ENCODE assay signal across 17 cellular contexts in the genomic region with DNA sequence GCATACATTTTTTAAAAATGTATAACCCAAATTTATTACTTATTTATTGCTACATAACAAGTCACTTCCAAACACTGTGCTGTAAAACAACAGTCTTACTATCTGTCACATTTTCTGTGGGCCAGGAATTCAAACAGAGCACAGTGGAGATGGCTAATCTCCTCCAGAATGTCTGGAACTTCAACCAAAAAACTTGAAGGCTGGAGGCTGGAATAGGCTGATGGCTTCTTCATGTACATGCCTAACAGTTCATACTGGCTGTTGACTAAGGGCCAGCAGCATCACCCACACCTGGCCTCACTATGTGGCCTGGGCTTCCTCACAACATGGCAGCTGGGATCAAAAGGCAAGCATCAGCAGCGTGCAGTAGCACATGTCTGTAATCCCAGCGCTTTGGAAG.
DNase-seq lines count a peak whose midpoint lies in the region; FAIRE-seq and TF ChIP-seq lines count a peak whose summit lies in the region.
"Had no signal": no experiment of that assay in that cellular context is flagged by ENCODE, and none has a peak within 500 bp of the region (broad histone marks: within the 10 kb centered on the region; RNA-seq: fewer than 3 reads in every experiment).

No MANE protein-coding gene starts in this region.

- DNase-seq in GM23248 (peak; percentile 8), endothelial cell of umbilical vein (ENCODE audit: low read depth, low spot score) (no peak), mesenchymal stem cell (no peak), uterus (no peak), osteoblast (ENCODE audit: insufficient read length, low spot score, missing footprints) (no peak), BE2C (no peak), NOMO-1 (lab: John Stamatoyannopoulos, UW; ENCODE audit: unreplicated experiment in 2 of 2) (no peak), NCI-H2227 (lab: John Stamatoyannopoulos, UW; ENCODE audit: unreplicated experiment) (no peak)
- DNase-seq: ACHN; CD4-positive, alpha-beta memory T cell; DMS153; DMS79; GF-D8 had no signal

- TF ChIP-seq CTCF in endothelial cell of umbilical vein (IDR thresholded peaks at IDR 0.05; ENCODE audit: extremely low read depth in 1 of 2, insufficient read depth in 1 of 2, low read depth in 1 of 2, low read length in 2 of 2) (no peak), uterus (IDR thresholded peaks at IDR 0.05) (no peak), osteoblast (IDR thresholded peaks at IDR 0.05; ENCODE audit: extremely low read depth, low read depth, low read length) (no peak), BE2C (IDR thresholded peaks at IDR 0.05; ENCODE audit: low read depth, low read length) (no peak)

- peaks cover 11% of the 10 kb centered on the region; the same call in 1 of the 2 replicates for H3F3A ChIP-seq in GM23248 (ENCODE audit: insufficient read depth)

- TF ChIP-seq POLR2A in endothelial cell of umbilical vein (IDR thresholded peaks at IDR 0.05; ENCODE audit: low read depth, low read length) (no peak), uterus (IDR thresholded peaks at IDR 0.05) (no peak)

- no peak overlapping the region for H4K91ac ChIP-seq in mesenchymal stem cell (ENCODE audit: low read length)

- no peak overlapping the region for H2BK12ac ChIP-seq in mesenchymal stem cell (ENCODE audit: low read length in 2 of 2)

- no peak overlapping the region for H4K8ac ChIP-seq in mesenchymal stem cell (ENCODE audit: low read length)

- peak overlapping the region in 1 of 2 experiments; percentile 65 for H3K14ac ChIP-seq in mesenchymal stem cell (ENCODE audit: low read length in 2 of 2)

- POLR2A ChIA-PET in endothelial cell of umbilical vein (lab: Charles Lee): no interaction called here

- no peaks in the 10 kb centered on the region for H4K20me1 ChIP-seq in GM23248 (ENCODE audit: insufficient read depth)
- no peaks in the 10 kb centered on the region for H4K20me1 ChIP-seq in endothelial cell of umbilical vein (replicated peaks; ENCODE audit: control insufficient read depth, extremely low read depth, insufficient read depth, low read length)
- no peaks in the 10 kb centered on the region for H4K20me1 ChIP-seq in osteoblast (ENCODE audit: insufficient read depth, low read length)
- H4K20me1 ChIP-seq: BLaER1 had no signal

- no peaks in the 10 kb centered on the region for H3K9me2 ChIP-seq in GM23248 (ENCODE audit: insufficient read depth)

- H3K9me1 ChIP-seq in endothelial cell of umbilical vein (replicated peaks; ENCODE audit: control insufficient read depth, extremely low read depth, insufficient read depth, low read length): no peaks in the 10 kb centered on the region

- no peaks in the 10 kb centered on the region for H3K36me3 ChIP-seq in GM23248 (ENCODE audit: low read depth)
- no peaks in the 10 kb centered on the region for H3K36me3 ChIP-seq in endothelial cell of umbilical vein (ENCODE audit: control insufficient read depth in 2 of 2, extremely low read depth in 1 of 2, insufficient read depth in 2 of 2, low read length in 2 of 2)
- no peaks in the 10 kb centered on the region for H3K36me3 ChIP-seq in mesenchymal stem cell (ENCODE audit: control insufficient read depth in 1 of 2, insufficient read depth in 2 of 2, low read depth in 1 of 2, low read length in 2 of 2)
- H3K36me3 ChIP-seq in uterus: no peaks in the 10 kb centered on the region
- no peaks in the 10 kb centered on the region for H3K36me3 ChIP-seq in osteoblast (ENCODE audit: insufficient read depth, low read length)
- no peaks in the 10 kb centered on the region for H3K36me3 ChIP-seq in BE2C
- H3K36me3 ChIP-seq: BLaER1, HAP-1 had no signal

- peaks cover 1% of the 10 kb centered on the region for H3K79me1 ChIP-seq in mesenchymal stem cell (replicated peaks; ENCODE audit: low read length, poor library complexity, severe bottlenecking)

- no peak overlapping the region for H2BK5ac ChIP-seq in mesenchymal stem cell (ENCODE audit: low read depth, low read length, poor library complexity, severe bottlenecking)

- peak overlapping the region; percentile 57 for H2AK5ac ChIP-seq in mesenchymal stem cell (ENCODE audit: low read length, severe bottlenecking)

- WGBS in GM23248 (ENCODE audit: low coverage in 1 of 2, low lambda C conversion rate in 2 of 2, missing lambda C conversion rate in 2 of 2), 2 experiments: 94 to 95% methylated on average over 2 of the region's 2 CpGs
- WGBS in mesenchymal stem cell: 96% methylated on average over 2 of the region's 2 CpGs

- no peak overlapping the region for H2AFZ ChIP-seq in GM23248
- no peak overlapping the region for H2AFZ ChIP-seq in endothelial cell of umbilical vein (ENCODE audit: low read depth, low read length)
- H2AFZ ChIP-seq in mesenchymal stem cell (ENCODE audit: low read depth, low read length): no peak overlapping the region
- no peak overlapping the region for H2AFZ ChIP-seq in osteoblast (ENCODE audit: low read length)

- H3K9ac ChIP-seq in GM23248 (no peak overlapping the region), endothelial cell of umbilical vein (replicated peaks; ENCODE audit: extremely low read depth, insufficient read depth, low read length) (no peak overlapping the region), mesenchymal stem cell (ENCODE audit: low read length) (peak overlapping the region; percentile 65)
- H3K9ac ChIP-seq: BLaER1 had no signal

- H3K4me1 ChIP-seq in GM23248 (ENCODE audit: insufficient read depth) (peaks cover 6% of the 10 kb centered on the region), endothelial cell of umbilical vein (ENCODE audit: control insufficient read depth, extremely low read depth, insufficient read depth, low read length) (peaks cover 15% of the 10 kb centered on the region), mesenchymal stem cell (ENCODE audit: control insufficient read depth, insufficient read depth, low read depth, low read length) (peaks cover 7% of the 10 kb centered on the region), uterus (no peaks in the 10 kb centered on the region), osteoblast (ENCODE audit: insufficient read depth, low read length) (peaks cover 15% of the 10 kb centered on the region), BE2C (peaks cover 4% of the 10 kb centered on the region)
- H3K4me1 ChIP-seq: HAP-1 had no signal

- no peak overlapping the region for H2BK120ac ChIP-seq in mesenchymal stem cell (ENCODE audit: low read depth, low read length)

- H3K4me2 ChIP-seq in GM23248 (ENCODE audit: unreplicated experiment) (no peak overlapping the region), endothelial cell of umbilical vein (ENCODE audit: insufficient read depth, low read length) (no peak overlapping the region), mesenchymal stem cell (ENCODE audit: low read length, poor library complexity, severe bottlenecking) (no peak overlapping the region), osteoblast (ENCODE audit: insufficient read depth, low read length) (no peak overlapping the region)
- H3K4me2 ChIP-seq: BLaER1 had no signal

- peak; percentile 52 for FAIRE-seq in endothelial cell of umbilical vein (lab: Jason Lieb, UNC)
- FAIRE-seq: A204.1, GM12878 had no signal

- no peak overlapping the region for H2BK15ac ChIP-seq in mesenchymal stem cell (ENCODE audit: low read depth, poor library complexity, severe bottlenecking)

- H3K4ac ChIP-seq in mesenchymal stem cell (ENCODE audit: low read depth in 1 of 2, low read length in 2 of 2): no peak overlapping the region

- H3K27ac ChIP-seq in GM23248: no peak overlapping the region
- H3K27ac ChIP-seq in endothelial cell of umbilical vein (ENCODE audit: insufficient read depth, low read depth, low read length): no peak overlapping the region
- H3K27ac ChIP-seq in mesenchymal stem cell (ENCODE audit: low read length, poor library complexity, severe bottlenecking): no peak overlapping the region
- H3K27ac ChIP-seq in uterus: peak overlapping the region; percentile 25 to 70
- no peak overlapping the region for H3K27ac ChIP-seq in osteoblast (ENCODE audit: low read depth, low read length)
- H3K27ac ChIP-seq: BLaER1 had no signal

- intact Hi-C loops in endothelial cell of umbilical vein (cut with micrococcal nuclease) (loop anchor here (5.0 kb wide), 3 partner anchors 156 to 666 kb away; no protein-coding TSS in a partner anchor), uterus (cut with DNase I; ENCODE audit: low total_unique reads) (no loop called here)

- no peak overlapping the region for H3K23ac ChIP-seq in mesenchymal stem cell (ENCODE audit: low read length in 2 of 2)

- no peak overlapping the region for H3K4me3 ChIP-seq in GM23248
- H3K4me3 ChIP-seq in endothelial cell of umbilical vein (replicated peaks in 1 of 3; ENCODE audit: insufficient read depth in 1 of 3, low read depth in 1 of 3, low read length in 3 of 3): no peak overlapping the region
- H3K4me3 ChIP-seq in mesenchymal stem cell (ENCODE audit: insufficient read depth in 1 of 2, low read depth in 1 of 2, low read length in 2 of 2): peak overlapping the region in 1 of 2 experiments; percentile 16
- no peak overlapping the region for H3K4me3 ChIP-seq in uterus
- H3K4me3 ChIP-seq in osteoblast (ENCODE audit: insufficient read depth, low read length): no peak overlapping the region
- H3K4me3 ChIP-seq in BE2C (ENCODE audit: low read depth, low read length): no peak overlapping the region
- H3K4me3 ChIP-seq: BLaER1, GM12878, HAP-1 had no signal

- CTCF ChIA-PET in endothelial cell of umbilical vein (lab: Charles Lee): interaction anchor here (0.8 to 5.9 kb wide), 11 partner anchors 12 to 668 kb away, joined by 3 to 72 read pairs (median 6); a partner anchor contains a TSS

- dilution Hi-C loops in endothelial cell of umbilical vein (cut with MboI; ENCODE audit: extremely low pct_ligation_motif_present, low sequenced_read_pairs): no loop called here

- H3K9me3 ChIP-seq in GM23248 (ENCODE audit: low read depth) (no peaks in the 10 kb centered on the region), endothelial cell of umbilical vein (replicated peaks; ENCODE audit: control insufficient read depth, insufficient read depth, low read length) (no peaks in the 10 kb centered on the region), mesenchymal stem cell (ENCODE audit: control insufficient read depth, low read length) (no peaks in the 10 kb centered on the region), uterus (no peaks in the 10 kb centered on the region), osteoblast (ENCODE audit: low read depth, low read length) (no peaks in the 10 kb centered on the region), BE2C (no peaks in the 10 kb centered on the region)
- H3K9me3 ChIP-seq: BLaER1, HAP-1 had no signal

- in situ Hi-C loops in GM23248 (cut with MboI): no loop called here

- 0 out of 2 replicates have a peak, but pooled peaks cover 11% of the 10 kb centered on the region for H3K27me3 ChIP-seq in GM23248 (replicated peaks; ENCODE audit: insufficient read depth)
- H3K27me3 ChIP-seq in endothelial cell of umbilical vein (ENCODE audit: control insufficient read depth in 2 of 2, insufficient read depth in 2 of 2, low read length in 2 of 2): peaks cover 0 to 8% of the 10 kb centered on the region in 2 experiments
- peaks cover 0 to 6% of the 10 kb centered on the region in 2 experiments for H3K27me3 ChIP-seq in mesenchymal stem cell (ENCODE audit: control insufficient read depth in 1 of 2, insufficient read depth in 1 of 2, low read length in 2 of 2)
- H3K27me3 ChIP-seq in uterus: no peaks in the 10 kb centered on the region
- H3K27me3 ChIP-seq in osteoblast (ENCODE audit: insufficient read depth, low read length): no peaks in the 10 kb centered on the region
- no peaks in the 10 kb centered on the region for H3K27me3 ChIP-seq in BE2C
- H3K27me3 ChIP-seq: BLaER1 had no signal

- no peak overlapping the region for H3K18ac ChIP-seq in mesenchymal stem cell (ENCODE audit: low read depth in 1 of 2, low read length in 2 of 2)

- no peaks in the 10 kb centered on the region for H3K79me2 ChIP-seq in GM23248 (ENCODE audit: insufficient read depth)
- H3K79me2 ChIP-seq in endothelial cell of umbilical vein (ENCODE audit: control insufficient read depth, insufficient read depth, low read length): no peaks in the 10 kb centered on the region
- no peaks in the 10 kb centered on the region for H3K79me2 ChIP-seq in osteoblast (ENCODE audit: insufficient read depth, low read length)

- no TSS peak for BruUV-seq in endothelial cell of umbilical vein (replicated peaks; lab: Mats Ljungman, UMichigan)

Comparison
In these comparisons a context has a peak if more than half of its experiments do, and no peak if none do; other contexts are left out.
1. H3K27ac ChIP-seq: peak in uterus (2 of 2); none in GM23248 (single experiment), endothelial cell of umbilical vein (single experiment), mesenchymal stem cell (single experiment) and osteoblast (single experiment).